29 cellular contexts compared by ENCODE assay signal in genomic region chr2:58709274-58709673, GRCh38.
"Had no signal": no experiment of that assay in that cellular context is flagged by ENCODE, and none has a peak within 500 bp of the region (broad histone marks: within the 10 kb centered on the region; RNA-seq: fewer than 3 reads in every experiment).

No MANE protein-coding gene starts in this region.

- H3K4me3 ChIP-seq: body of pancreas, cardiac muscle cell, esophagus squamous epithelium, gastrocnemius medialis, left ventricle myocardium inferior, ovary, prostate gland, spleen, tibial artery had no signal

- H3K27me3 Mint-ChIP-seq: activated CD8-positive, alpha-beta T cell treated with anti-CD3 and anti-CD28 coated beads for 36 hours had no signal

- H3K9me3 ChIP-seq: body of pancreas, esophagus squamous epithelium, gastrocnemius medialis, left ventricle myocardium inferior, neutrophil, ovary, prostate gland, spleen, tibial artery had no signal

- H3K36me3 ChIP-seq: cardiac muscle cell, esophagus squamous epithelium, gastrocnemius medialis, left ventricle myocardium inferior, neutrophil, ovary, prostate gland, spleen, tibial artery had no signal

- H3K4me3 Mint-ChIP-seq: activated CD4-positive, alpha-beta T cell treated with anti-CD3 and anti-CD28 coated beads, Interleukin-2, amount 10 ng/mL, durations not matched to agents 7 days and 5 days; activated CD8-positive, alpha-beta memory T cell treated with anti-CD3 and anti-CD28 coated beads, Interleukin-2, amount 10 ng/mL, durations not matched to agents 7 days and 5 days; activated CD8-positive, alpha-beta T cell treated with anti-CD3 and anti-CD28 coated beads for 36 hours; activated naive CD8-positive, alpha-beta T cell treated with anti-CD3 and anti-CD28 coated beads, Interleukin-2, amount 50 U/mL, for 24 hours; endodermal cell; natural killer cell treated with Interleukin-12 subunit alpha and Interleukin-12 subunit beta and Interleukin-15 and Interleukin-18, amount 100 ng/mL, for 72 hours had no signal

- ATAC-seq: activated CD8-positive, alpha-beta memory T cell treated with anti-CD3 and anti-CD28 coated beads, Interleukin-2, amount 10 ng/mL, durations not matched to agents 7 days and 5 days; activated CD8-positive, alpha-beta T cell treated with anti-CD3 and anti-CD28 coated beads for 36 hours; activated naive CD8-positive, alpha-beta T cell treated with anti-CD3 and anti-CD28 coated beads, Interleukin-2, amount 50 U/mL, for 24 hours; body of pancreas; gastrocnemius medialis; natural killer cell treated with Interleukin-12 subunit alpha and Interleukin-12 subunit beta and Interleukin-15 and Interleukin-18, amount 100 ng/mL, for 72 hours had no signal

- H3K27ac ChIP-seq: body of pancreas, cardiac muscle cell, esophagus squamous epithelium, gastrocnemius medialis, left ventricle myocardium inferior, neutrophil, ovary, prostate gland, spleen, tibial artery, VCaP had no signal

- DNase-seq: activated CD4-positive, alpha-beta T cell treated with anti-CD3 and anti-CD28 coated beads, Interleukin-2, amount 10 ng/mL, durations not matched to agents 7 days and 5 days; activated CD4-positive, CD25-positive, alpha-beta regulatory T cell treated with anti-CD3 and anti-CD28 coated beads, Interleukin-2, amount 50 U/mL, for 72 hours; activated CD8-positive, alpha-beta memory T cell treated with anti-CD3 and anti-CD28 coated beads, Interleukin-2, amount 10 ng/mL, durations not matched to agents 7 days and 5 days; activated CD8-positive, alpha-beta T cell treated with anti-CD3 and anti-CD28 coated beads for 36 hours; activated gamma-delta T cell; activated naive CD4-positive, alpha-beta T cell treated with anti-CD3 and anti-CD28 coated beads, Interleukin-2, amount 50 U/mL, for 16 hours; activated naive CD8-positive, alpha-beta T cell treated with anti-CD3 and anti-CD28 coated beads, Interleukin-2, amount 50 U/mL, for 24 hours; activated T-cell treated with anti-CD3 and anti-CD28 coated beads for 4 hours; body of pancreas; cortex of kidney; endodermal cell; esophagus squamous epithelium; gastrocnemius medialis; head of caudate nucleus; hypothalamus; left ventricle myocardium inferior; mammary epithelial cell; midbrain; ovary; spleen; stimulated activated CD4-positive, alpha-beta T cell treated with anti-CD3 and anti-CD28 coated beads, Interleukin-4, amount 100 ng/mL, for 1 hour; stimulated activated naive CD4-positive, alpha-beta T cell treated with Interleukin-2 at 50 U/mL for 16 hours; substantia nigra; tibial artery had no signal

- H3K27me3 ChIP-seq: body of pancreas, cardiac muscle cell, esophagus squamous epithelium, gastrocnemius medialis, neutrophil, ovary, spleen, tibial artery had no signal

- H3K27ac Mint-ChIP-seq: activated CD4-positive, alpha-beta T cell treated with anti-CD3 and anti-CD28 coated beads, Interleukin-2, amount 10 ng/mL, durations not matched to agents 7 days and 5 days; activated CD8-positive, alpha-beta memory T cell treated with anti-CD3 and anti-CD28 coated beads, Interleukin-2, amount 10 ng/mL, durations not matched to agents 7 days and 5 days; activated CD8-positive, alpha-beta T cell treated with anti-CD3 and anti-CD28 coated beads for 36 hours; activated naive CD8-positive, alpha-beta T cell treated with anti-CD3 and anti-CD28 coated beads, Interleukin-2, amount 50 U/mL, for 24 hours; natural killer cell treated with Interleukin-12 subunit alpha and Interleukin-12 subunit beta and Interleukin-15 and Interleukin-18, amount 100 ng/mL, for 72 hours had no signal

- H3K4me1 ChIP-seq: body of pancreas, esophagus squamous epithelium, gastrocnemius medialis, left ventricle myocardium inferior, prostate gland, spleen, tibial artery had no signal

- H3K9me3 Mint-ChIP-seq: activated CD4-positive, alpha-beta T cell treated with anti-CD3 and anti-CD28 coated beads, Interleukin-2, amount 10 ng/mL, durations not matched to agents 7 days and 5 days; activated CD8-positive, alpha-beta T cell treated with anti-CD3 and anti-CD28 coated beads for 36 hours; activated naive CD8-positive, alpha-beta T cell treated with anti-CD3 and anti-CD28 coated beads, Interleukin-2, amount 50 U/mL, for 24 hours; endodermal cell had no signal

- H3K4me1 Mint-ChIP-seq: activated CD4-positive, alpha-beta T cell treated with anti-CD3 and anti-CD28 coated beads, Interleukin-2, amount 10 ng/mL, durations not matched to agents 7 days and 5 days; activated CD8-positive, alpha-beta memory T cell treated with anti-CD3 and anti-CD28 coated beads, Interleukin-2, amount 10 ng/mL, durations not matched to agents 7 days and 5 days; activated naive CD8-positive, alpha-beta T cell treated with anti-CD3 and anti-CD28 coated beads, Interleukin-2, amount 50 U/mL, for 24 hours had no signal
